1 cellular context compared by ENCODE assay signal in the genomic region with DNA sequence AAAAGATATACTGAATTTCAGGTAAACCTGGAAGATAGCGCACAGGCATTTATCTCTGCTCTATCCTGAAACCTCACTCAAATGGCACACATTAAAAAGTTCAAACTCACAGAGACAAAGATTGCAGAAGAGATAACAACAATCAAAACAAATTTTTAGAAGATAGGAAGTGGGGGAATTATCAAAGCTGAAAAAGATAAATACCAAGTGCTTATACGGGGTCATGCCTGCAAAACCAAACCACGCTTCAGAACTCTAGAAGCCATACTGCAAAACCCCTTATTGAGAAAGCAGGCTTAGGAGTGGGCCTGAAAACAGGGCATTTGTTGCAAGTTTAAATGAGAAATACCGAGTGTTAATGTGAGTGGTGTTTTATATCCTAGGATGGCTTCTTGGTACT.
TF ChIP-seq lines count a peak whose summit lies in the region.

No MANE protein-coding gene starts in this region.

TF ChIP-seq in GM23338, 12 proteins besides CTCF, POLR2A, EP300 and RAD21 (continued from another document):
- TF ChIP-seq, protein P1, sequence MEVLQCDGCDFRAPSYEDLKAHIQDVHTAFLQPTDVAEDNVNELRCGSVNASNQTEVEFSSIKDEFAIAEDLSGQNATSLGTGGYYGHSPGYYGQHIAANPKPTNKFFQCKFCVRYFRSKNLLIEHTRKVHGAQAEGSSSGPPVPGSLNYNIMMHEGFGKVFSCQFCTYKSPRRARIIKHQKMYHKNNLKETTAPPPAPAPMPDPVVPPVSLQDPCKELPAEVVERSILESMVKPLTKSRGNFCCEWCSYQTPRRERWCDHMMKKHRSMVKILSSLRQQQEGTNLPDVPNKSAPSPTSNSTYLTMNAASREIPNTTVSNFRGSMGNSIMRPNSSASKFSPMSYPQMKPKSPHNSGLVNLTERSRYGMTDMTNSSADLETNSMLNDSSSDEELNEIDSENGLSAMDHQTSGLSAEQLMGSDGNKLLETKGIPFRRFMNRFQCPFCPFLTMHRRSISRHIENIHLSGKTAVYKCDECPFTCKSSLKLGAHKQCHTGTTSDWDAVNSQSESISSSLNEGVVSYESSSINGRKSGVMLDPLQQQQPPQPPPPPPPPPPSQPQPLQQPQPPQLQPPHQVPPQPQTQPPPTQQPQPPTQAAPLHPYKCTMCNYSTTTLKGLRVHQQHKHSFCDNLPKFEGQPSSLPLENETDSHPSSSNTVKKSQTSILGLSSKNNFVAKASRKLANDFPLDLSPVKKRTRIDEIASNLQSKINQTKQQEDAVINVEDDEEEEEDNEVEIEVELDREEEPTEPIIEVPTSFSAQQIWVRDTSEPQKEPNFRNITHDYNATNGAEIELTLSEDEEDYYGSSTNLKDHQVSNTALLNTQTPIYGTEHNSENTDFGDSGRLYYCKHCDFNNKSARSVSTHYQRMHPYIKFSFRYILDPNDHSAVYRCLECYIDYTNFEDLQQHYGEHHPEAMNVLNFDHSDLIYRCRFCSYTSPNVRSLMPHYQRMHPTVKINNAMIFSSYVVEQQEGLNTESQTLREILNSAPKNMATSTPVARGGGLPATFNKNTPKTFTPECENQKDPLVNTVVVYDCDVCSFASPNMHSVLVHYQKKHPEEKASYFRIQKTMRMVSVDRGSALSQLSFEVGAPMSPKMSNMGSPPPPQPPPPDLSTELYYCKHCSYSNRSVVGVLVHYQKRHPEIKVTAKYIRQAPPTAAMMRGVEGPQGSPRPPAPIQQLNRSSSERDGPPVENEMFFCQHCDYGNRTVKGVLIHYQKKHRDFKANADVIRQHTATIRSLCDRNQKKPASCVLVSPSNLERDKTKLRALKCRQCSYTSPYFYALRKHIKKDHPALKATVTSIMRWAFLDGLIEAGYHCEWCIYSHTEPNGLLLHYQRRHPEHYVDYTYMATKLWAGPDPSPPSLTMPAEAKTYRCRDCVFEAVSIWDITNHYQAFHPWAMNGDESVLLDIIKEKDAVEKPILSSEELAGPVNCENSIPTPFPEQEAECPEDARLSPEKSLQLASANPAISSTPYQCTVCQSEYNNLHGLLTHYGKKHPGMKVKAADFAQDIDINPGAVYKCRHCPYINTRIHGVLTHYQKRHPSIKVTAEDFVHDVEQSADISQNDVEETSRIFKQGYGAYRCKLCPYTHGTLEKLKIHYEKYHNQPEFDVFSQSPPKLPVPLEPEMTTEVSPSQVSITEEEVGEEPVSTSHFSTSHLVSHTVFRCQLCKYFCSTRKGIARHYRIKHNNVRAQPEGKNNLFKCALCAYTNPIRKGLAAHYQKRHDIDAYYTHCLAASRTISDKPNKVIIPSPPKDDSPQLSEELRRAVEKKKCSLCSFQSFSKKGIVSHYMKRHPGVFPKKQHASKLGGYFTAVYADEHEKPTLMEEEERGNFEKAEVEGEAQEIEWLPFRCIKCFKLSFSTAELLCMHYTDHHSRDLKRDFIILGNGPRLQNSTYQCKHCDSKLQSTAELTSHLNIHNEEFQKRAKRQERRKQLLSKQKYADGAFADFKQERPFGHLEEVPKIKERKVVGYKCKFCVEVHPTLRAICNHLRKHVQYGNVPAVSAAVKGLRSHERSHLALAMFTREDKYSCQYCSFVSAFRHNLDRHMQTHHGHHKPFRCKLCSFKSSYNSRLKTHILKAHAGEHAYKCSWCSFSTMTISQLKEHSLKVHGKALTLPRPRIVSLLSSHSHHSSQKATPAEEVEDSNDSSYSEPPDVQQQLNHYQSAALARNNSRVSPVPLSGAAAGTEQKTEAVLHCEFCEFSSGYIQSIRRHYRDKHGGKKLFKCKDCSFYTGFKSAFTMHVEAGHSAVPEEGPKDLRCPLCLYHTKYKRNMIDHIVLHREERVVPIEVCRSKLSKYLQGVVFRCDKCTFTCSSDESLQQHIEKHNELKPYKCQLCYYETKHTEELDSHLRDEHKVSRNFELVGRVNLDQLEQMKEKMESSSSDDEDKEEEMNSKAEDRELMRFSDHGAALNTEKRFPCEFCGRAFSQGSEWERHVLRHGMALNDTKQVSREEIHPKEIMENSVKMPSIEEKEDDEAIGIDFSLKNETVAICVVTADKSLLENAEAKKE (CRISPR knock-in tag; IDR thresholded peaks at IDR 0.05): no peak
- no peak for TF ChIP-seq EZH2phosphoT487 (IDR thresholded peaks at IDR 0.05; ENCODE audit: unreplicated experiment)
- no peak for TF ChIP-seq NANOG (IDR thresholded peaks at IDR 0.05; ENCODE audit: borderline replicate concordance)
- no peak for TF ChIP-seq JUNB (IDR thresholded peaks at IDR 0.05; ENCODE audit: unreplicated experiment)
